In the genomic region with DNA sequence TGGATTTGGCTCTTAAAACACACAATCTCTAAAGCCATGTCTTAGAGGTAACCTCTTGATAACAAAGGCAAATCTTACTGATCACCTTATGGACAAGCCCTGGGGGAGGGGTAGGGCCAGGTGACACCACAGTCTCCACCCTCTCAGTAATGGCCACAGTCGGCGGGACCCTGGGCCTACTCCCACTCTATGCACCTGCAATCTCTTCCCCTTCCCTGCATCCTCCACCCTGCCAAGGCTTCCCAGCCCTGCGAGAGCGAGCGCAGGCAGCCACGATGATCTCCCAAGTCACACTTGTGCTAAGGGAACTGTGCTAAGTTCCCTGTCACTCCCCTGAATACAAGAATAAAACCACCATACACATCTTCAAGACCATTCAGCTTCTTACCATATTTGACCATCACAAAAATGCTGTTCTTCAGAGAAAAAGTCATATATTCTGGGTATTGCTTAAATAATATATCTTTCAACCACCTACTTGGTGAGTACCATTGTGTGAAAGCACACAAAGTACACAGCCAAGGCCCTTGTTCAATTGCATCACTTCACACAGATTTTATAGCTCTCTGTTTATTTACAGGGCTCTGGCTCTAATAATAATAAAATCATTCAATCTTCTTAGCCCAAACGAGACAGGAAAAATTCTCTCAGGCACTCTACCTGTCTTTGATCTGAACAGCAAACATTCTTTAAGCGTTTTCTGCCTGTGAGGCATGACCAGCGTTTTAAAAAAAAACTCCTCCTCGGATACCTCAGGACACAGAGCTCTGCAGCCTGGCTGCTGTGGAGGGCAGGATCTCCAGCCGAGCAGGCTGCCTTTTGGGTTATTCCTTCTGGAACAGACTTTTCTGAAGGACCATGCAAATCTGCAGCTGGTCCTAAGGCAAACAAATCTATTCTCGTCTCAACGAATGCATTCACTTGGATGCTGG, we compare ENCODE assay signal across 11 cellular contexts.
DNase-seq lines count a peak whose midpoint lies in the region; ATAC-seq and TF ChIP-seq lines count a peak whose summit lies in the region.
"Had no signal": no experiment of that assay in that cellular context is flagged by ENCODE, and none has a peak within 500 bp of the region (broad histone marks: within the 10 kb centered on the region; RNA-seq: fewer than 3 reads in every experiment).

No MANE protein-coding gene starts in this region.

- H3K9me3 Mint-ChIP-seq in stimulated activated naive CD8-positive, alpha-beta T cell treated with anti-CD3 and anti-CD28 coated beads, Interleukin-15, Interleukin-2, amounts not matched to agents 100 ng/mL and 50 ng/mL, for 24 hours, result no peaks in the 10 kb centered on the region
- no peaks in the 10 kb centered on the region for H3K9me3 Mint-ChIP-seq in WTC11

- CTCF ChIA-PET in WTC11 (lab: Charles Lee), result interaction anchor here (1.8 kb wide), 1 partner anchor 12 kb away, joined by 7 read pairs; no protein-coding TSS in a partner anchor

- no peak for DNase-seq in stimulated activated naive CD8-positive, alpha-beta T cell treated with anti-CD3 and anti-CD28 coated beads, Interleukin-15, Interleukin-2, amounts not matched to agents 100 U/mL and 50 U/mL, for 24 hours
- DNase-seq in WTC11 (ENCODE audit: low spot score), result no peak
- no peak for DNase-seq in lower lobe of right lung
- DNase-seq in NCI-H524 treated with DMSO at 0.1 percent for 48 hours (lab: John Stamatoyannopoulos, UW), result no peak
- DNase-seq: BE2C, NCI-H2081 treated with DMSO at 0.1 percent for 48 hours had no signal

- H3K36me3 ChIP-seq in lower lobe of right lung, result no peaks in the 10 kb centered on the region
- H3K36me3 ChIP-seq: BE2C had no signal

- no peaks in the 10 kb centered on the region for H3K4me1 ChIP-seq in lower lobe of right lung
- H3K4me1 ChIP-seq: BE2C had no signal

- H3K27me3 Mint-ChIP-seq in stimulated activated naive CD8-positive, alpha-beta T cell treated with anti-CD3 and anti-CD28 coated beads, Interleukin-15, Interleukin-2, amounts not matched to agents 100 ng/mL and 50 ng/mL, for 24 hours, result no peaks in the 10 kb centered on the region
- no peaks in the 10 kb centered on the region for H3K27me3 Mint-ChIP-seq in WTC11 (ENCODE audit: low read depth)

- H3K4me1 Mint-ChIP-seq in stimulated activated naive CD8-positive, alpha-beta T cell treated with anti-CD3 and anti-CD28 coated beads, Interleukin-15, Interleukin-2, amounts not matched to agents 100 ng/mL and 50 ng/mL, for 24 hours (ENCODE audit: low read depth), result peaks cover 62% of the 10 kb centered on the region
- H3K4me1 Mint-ChIP-seq in WTC11, result peaks cover 17% of the 10 kb centered on the region

- no peak overlapping the region for H3K27ac ChIP-seq in lower lobe of right lung

- H3K36me3 Mint-ChIP-seq in stimulated activated naive CD8-positive, alpha-beta T cell treated with anti-CD3 and anti-CD28 coated beads, Interleukin-15, Interleukin-2, amounts not matched to agents 100 ng/mL and 50 ng/mL, for 24 hours (ENCODE audit: low read depth), result peaks cover 28% of the 10 kb centered on the region
- H3K36me3 Mint-ChIP-seq in WTC11, result no peaks in the 10 kb centered on the region

- no peaks in the 10 kb centered on the region for H3K27me3 ChIP-seq in lower lobe of right lung (ENCODE audit: low read depth)
- H3K27me3 ChIP-seq: BE2C had no signal

- intact Hi-C loops in lower lobe of right lung (cut with DNase I), result no loop called here

- POLR2A ChIA-PET in WTC11 (lab: Charles Lee), result no interaction called here

- H3K4me3 Mint-ChIP-seq in stimulated activated naive CD8-positive, alpha-beta T cell treated with anti-CD3 and anti-CD28 coated beads, Interleukin-15, Interleukin-2, amounts not matched to agents 100 ng/mL and 50 ng/mL, for 24 hours, result peak overlapping the region; percentile 17
- no peak overlapping the region for H3K4me3 Mint-ChIP-seq in WTC11

- no peak for ATAC-seq in stimulated activated naive CD8-positive, alpha-beta T cell treated with anti-CD3 and anti-CD28 coated beads, Interleukin-15, Interleukin-2, amounts not matched to agents 100 U/mL and 50 U/mL, for 24 hours
- ATAC-seq in WTC11 (peak; percentile 57), lower lobe of right lung (peak; percentile 51 to 80), GM19035 (IDR thresholded peaks at IDR 0.05; ENCODE audit: unreplicated experiment) (no peak), GM18517 (IDR thresholded peaks at IDR 0.05; ENCODE audit: unreplicated experiment) (no peak), HG02763 (IDR thresholded peaks at IDR 0.05; ENCODE audit: unreplicated experiment) (no peak)
- ATAC-seq: K562 had no signal

- H3K4me3 ChIP-seq in lower lobe of right lung, result peak overlapping the region; percentile 21
- H3K4me3 ChIP-seq: K562 had no signal

- H3K9me3 ChIP-seq in lower lobe of right lung, result no peaks in the 10 kb centered on the region
- H3K9me3 ChIP-seq: BE2C had no signal

- H3K27ac Mint-ChIP-seq in stimulated activated naive CD8-positive, alpha-beta T cell treated with anti-CD3 and anti-CD28 coated beads, Interleukin-15, Interleukin-2, amounts not matched to agents 100 ng/mL and 50 ng/mL, for 24 hours, result peak overlapping the region; percentile 52
- H3K27ac Mint-ChIP-seq in WTC11, result peak overlapping the region; percentile 48; the same call in 1 of the 2 replicates

- TF ChIP-seq CTCF in WTC11 (IDR thresholded peaks at IDR 0.05), result no peak
- TF ChIP-seq CTCF in lower lobe of right lung (IDR thresholded peaks at IDR 0.05), result no peak

TF ChIP-seq in WTC11, 78 proteins besides CTCF, POLR2A, EP300 and RAD21 (continues in another document):
- TF ChIP-seq CBFB (CRISPR knock-in tag; IDR thresholded peaks at IDR 0.05; ENCODE audit: low read depth), result no peak
- TF ChIP-seq CREM (CRISPR knock-in tag; IDR thresholded peaks at IDR 0.05), result no peak
- TF ChIP-seq NR1H2 (CRISPR knock-in tag; IDR thresholded peaks at IDR 0.05), result no peak
- TF ChIP-seq NFYB (CRISPR knock-in tag; conservative IDR thresholded peaks at IDR 0.05; ENCODE audit: low read depth), result no peak
- TF ChIP-seq ZNF396 (CRISPR knock-in tag; IDR thresholded peaks at IDR 0.05; ENCODE audit: borderline replicate concordance), result no peak
- TF ChIP-seq, protein P1, sequence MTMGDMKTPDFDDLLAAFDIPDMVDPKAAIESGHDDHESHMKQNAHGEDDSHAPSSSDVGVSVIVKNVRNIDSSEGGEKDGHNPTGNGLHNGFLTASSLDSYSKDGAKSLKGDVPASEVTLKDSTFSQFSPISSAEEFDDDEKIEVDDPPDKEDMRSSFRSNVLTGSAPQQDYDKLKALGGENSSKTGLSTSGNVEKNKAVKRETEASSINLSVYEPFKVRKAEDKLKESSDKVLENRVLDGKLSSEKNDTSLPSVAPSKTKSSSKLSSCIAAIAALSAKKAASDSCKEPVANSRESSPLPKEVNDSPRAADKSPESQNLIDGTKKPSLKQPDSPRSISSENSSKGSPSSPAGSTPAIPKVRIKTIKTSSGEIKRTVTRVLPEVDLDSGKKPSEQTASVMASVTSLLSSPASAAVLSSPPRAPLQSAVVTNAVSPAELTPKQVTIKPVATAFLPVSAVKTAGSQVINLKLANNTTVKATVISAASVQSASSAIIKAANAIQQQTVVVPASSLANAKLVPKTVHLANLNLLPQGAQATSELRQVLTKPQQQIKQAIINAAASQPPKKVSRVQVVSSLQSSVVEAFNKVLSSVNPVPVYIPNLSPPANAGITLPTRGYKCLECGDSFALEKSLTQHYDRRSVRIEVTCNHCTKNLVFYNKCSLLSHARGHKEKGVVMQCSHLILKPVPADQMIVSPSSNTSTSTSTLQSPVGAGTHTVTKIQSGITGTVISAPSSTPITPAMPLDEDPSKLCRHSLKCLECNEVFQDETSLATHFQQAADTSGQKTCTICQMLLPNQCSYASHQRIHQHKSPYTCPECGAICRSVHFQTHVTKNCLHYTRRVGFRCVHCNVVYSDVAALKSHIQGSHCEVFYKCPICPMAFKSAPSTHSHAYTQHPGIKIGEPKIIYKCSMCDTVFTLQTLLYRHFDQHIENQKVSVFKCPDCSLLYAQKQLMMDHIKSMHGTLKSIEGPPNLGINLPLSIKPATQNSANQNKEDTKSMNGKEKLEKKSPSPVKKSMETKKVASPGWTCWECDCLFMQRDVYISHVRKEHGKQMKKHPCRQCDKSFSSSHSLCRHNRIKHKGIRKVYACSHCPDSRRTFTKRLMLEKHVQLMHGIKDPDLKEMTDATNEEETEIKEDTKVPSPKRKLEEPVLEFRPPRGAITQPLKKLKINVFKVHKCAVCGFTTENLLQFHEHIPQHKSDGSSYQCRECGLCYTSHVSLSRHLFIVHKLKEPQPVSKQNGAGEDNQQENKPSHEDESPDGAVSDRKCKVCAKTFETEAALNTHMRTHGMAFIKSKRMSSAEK (CRISPR knock-in tag; IDR thresholded peaks at IDR 0.05; ENCODE audit: borderline replicate concordance), result no peak
- TF ChIP-seq, protein P2, sequence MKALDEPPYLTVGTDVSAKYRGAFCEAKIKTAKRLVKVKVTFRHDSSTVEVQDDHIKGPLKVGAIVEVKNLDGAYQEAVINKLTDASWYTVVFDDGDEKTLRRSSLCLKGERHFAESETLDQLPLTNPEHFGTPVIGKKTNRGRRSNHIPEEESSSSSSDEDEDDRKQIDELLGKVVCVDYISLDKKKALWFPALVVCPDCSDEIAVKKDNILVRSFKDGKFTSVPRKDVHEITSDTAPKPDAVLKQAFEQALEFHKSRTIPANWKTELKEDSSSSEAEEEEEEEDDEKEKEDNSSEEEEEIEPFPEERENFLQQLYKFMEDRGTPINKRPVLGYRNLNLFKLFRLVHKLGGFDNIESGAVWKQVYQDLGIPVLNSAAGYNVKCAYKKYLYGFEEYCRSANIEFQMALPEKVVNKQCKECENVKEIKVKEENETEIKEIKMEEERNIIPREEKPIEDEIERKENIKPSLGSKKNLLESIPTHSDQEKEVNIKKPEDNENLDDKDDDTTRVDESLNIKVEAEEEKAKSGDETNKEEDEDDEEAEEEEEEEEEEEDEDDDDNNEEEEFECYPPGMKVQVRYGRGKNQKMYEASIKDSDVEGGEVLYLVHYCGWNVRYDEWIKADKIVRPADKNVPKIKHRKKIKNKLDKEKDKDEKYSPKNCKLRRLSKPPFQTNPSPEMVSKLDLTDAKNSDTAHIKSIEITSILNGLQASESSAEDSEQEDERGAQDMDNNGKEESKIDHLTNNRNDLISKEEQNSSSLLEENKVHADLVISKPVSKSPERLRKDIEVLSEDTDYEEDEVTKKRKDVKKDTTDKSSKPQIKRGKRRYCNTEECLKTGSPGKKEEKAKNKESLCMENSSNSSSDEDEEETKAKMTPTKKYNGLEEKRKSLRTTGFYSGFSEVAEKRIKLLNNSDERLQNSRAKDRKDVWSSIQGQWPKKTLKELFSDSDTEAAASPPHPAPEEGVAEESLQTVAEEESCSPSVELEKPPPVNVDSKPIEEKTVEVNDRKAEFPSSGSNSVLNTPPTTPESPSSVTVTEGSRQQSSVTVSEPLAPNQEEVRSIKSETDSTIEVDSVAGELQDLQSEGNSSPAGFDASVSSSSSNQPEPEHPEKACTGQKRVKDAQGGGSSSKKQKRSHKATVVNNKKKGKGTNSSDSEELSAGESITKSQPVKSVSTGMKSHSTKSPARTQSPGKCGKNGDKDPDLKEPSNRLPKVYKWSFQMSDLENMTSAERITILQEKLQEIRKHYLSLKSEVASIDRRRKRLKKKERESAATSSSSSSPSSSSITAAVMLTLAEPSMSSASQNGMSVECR (CRISPR knock-in tag; IDR thresholded peaks at IDR 0.05; ENCODE audit: borderline replicate concordance), result no peak
- no peak for TF ChIP-seq ZNF416 (CRISPR knock-in tag; IDR thresholded peaks at IDR 0.05)

Comparison
In these comparisons a context has a peak if more than half of its experiments do, and no peak if none do; other contexts are left out.
1. ATAC-seq: peak in WTC11 (single experiment) and lower lobe of right lung (2 of 2); none in stimulated activated naive CD8-positive, alpha-beta T cell treated with anti-CD3 and anti-CD28 coated beads, Interleukin-15, Interleukin-2, amounts not matched to agents 100 U/mL and 50 U/mL, for 24 hours (single experiment), GM19035 (single experiment), GM18517 (single experiment) and HG02763 (single experiment).